9 cellular contexts compared by ENCODE assay signal in genomic region chrY:20575531-20576088, GRCh38. TPM values are rescaled to one million over a fixed set of nuclear protein-coding genes. Genes with fewer than 3 reads are reported as not detected.
DNase-seq lines count a peak whose midpoint lies in the region; ATAC-seq and TF ChIP-seq lines count a peak whose summit lies in the region.
"Had no signal": no experiment of that assay in that cellular context is flagged by ENCODE, and none has a peak within 500 bp of the region (broad histone marks: within the 10 kb centered on the region; RNA-seq: fewer than 3 reads in every experiment).

Gene EIF1AY, plus strand, starts transcription at chrY:20575776. Its CDS starts 96 bp downstream, at chrY:20575872.

- H4K20me1 ChIP-seq in neural cell (ENCODE audit: insufficient read depth), result no peaks in the 10 kb centered on the region

- ATAC-seq in CD8-positive, alpha-beta T cell, result peak; percentile 87
- ATAC-seq in HG02973 (IDR thresholded peaks at IDR 0.05; ENCODE audit: unreplicated experiment), result peak; percentile 63
- peak in 2 of 4 experiments; percentile 90 to 91 for ATAC-seq in T-cell (replicated peaks in 1 of 4)
- ATAC-seq in HG03159 (IDR thresholded peaks at IDR 0.05; ENCODE audit: unreplicated experiment), result no peak

- no peaks in the 10 kb centered on the region for H3K27me3 ChIP-seq in CD8-positive, alpha-beta T cell (ENCODE audit: insufficient read depth, low read length)
- H3K27me3 ChIP-seq in neural cell (ENCODE audit: insufficient read depth, low read depth, low read length) (no peaks in the 10 kb centered on the region), uterus (no peaks in the 10 kb centered on the region)

- DNase-seq in CD8-positive, alpha-beta T cell, result peak in 5 of 7 experiments; percentile 75 to 92 (median 81)
- DNase-seq in T-cell (peak in 19 of 34 experiments; percentile 82 to 97 (median 87)), NOMO-1 (lab: John Stamatoyannopoulos, UW; ENCODE audit: unreplicated experiment in 2 of 2) (no peak), uterus (no peak)
- peak; percentile 82 for DNase-seq in effector CD8-positive, alpha-beta T cell (lab: John Stamatoyannopoulos, UW)

- TF ChIP-seq RAD21 in neural cell (conservative IDR thresholded peaks at IDR 0.05), result no peak

- no peak for TF ChIP-seq CTCF in CD8-positive, alpha-beta T cell (IDR thresholded peaks at IDR 0.05)
- no peak for TF ChIP-seq CTCF in neural cell (IDR thresholded peaks at IDR 0.05; ENCODE audit: poor library complexity, severe bottlenecking)
- TF ChIP-seq CTCF in uterus (IDR thresholded peaks at IDR 0.05), result no peak

- CTCF ChIA-PET in CD8-positive, alpha-beta T cell (lab: Charles Lee), result interaction anchor here (1.2 to 1.6 kb wide), 2 partner anchors 13 to 312 kb away, joined by 3 read pairs; no protein-coding TSS in a partner anchor
- CTCF ChIA-PET in T-cell (lab: Charles Lee), result interaction anchor here in 1 of 2 donors (0.6 to 1.3 kb wide), 3 partner anchors 16 to 1008 kb away, joined by 3 to 8 read pairs (median 3); no protein-coding TSS in a partner anchor

- H3K9me3 ChIP-seq in CD8-positive, alpha-beta T cell (ENCODE audit: low read length), result no peaks in the 10 kb centered on the region
- H3K9me3 ChIP-seq in neural cell (ENCODE audit: low read length), result no peaks in the 10 kb centered on the region
- no peaks in the 10 kb centered on the region for H3K9me3 ChIP-seq in uterus

- H3K9me2 ChIP-seq in neural cell (ENCODE audit: insufficient read depth, low read length), result no peaks in the 10 kb centered on the region

- H3K27me3 Mint-ChIP-seq in CD8-positive, alpha-beta T cell (ENCODE audit: low read depth), result no peaks in the 10 kb centered on the region
- no peaks in the 10 kb centered on the region for H3K27me3 Mint-ChIP-seq in T-cell

- intact Hi-C loops in CD8-positive, alpha-beta T cell (cut with DNase I, micrococcal nuclease), result loop anchor here (1.0 to 10.0 kb wide), 10 partner anchors 17 to 1143 kb away; partner anchors contain the start of gene KDM5D (in 2 of the 2)
- intact Hi-C loops in uterus (cut with DNase I; ENCODE audit: low total_unique reads), result no loop called here

- POLR2A ChIA-PET in CD8-positive, alpha-beta T cell (lab: Charles Lee), result interaction anchor here (0.6 to 1.3 kb wide), 3 partner anchors 14 to 1008 kb away, joined by 3 to 9 read pairs (median 5); no protein-coding TSS in a partner anchor
- POLR2A ChIA-PET in T-cell (lab: Charles Lee), result interaction anchor here in 1 of 2 donors (0.9 to 1.3 kb wide), 2 partner anchors 831 to 1008 kb away, joined by 4 to 5 read pairs; partner anchors contain the start of gene KDM5D

- no peak for TF ChIP-seq EP300 in neural cell (conservative IDR thresholded peaks at IDR 0.05; ENCODE audit: poor library complexity, severe bottlenecking)

- H3K9me3 Mint-ChIP-seq in CD8-positive, alpha-beta T cell, result no peaks in the 10 kb centered on the region
- H3K9me3 Mint-ChIP-seq in T-cell, result no peaks in the 10 kb centered on the region

- H3K36me3 Mint-ChIP-seq in CD8-positive, alpha-beta T cell, result peaks cover 7% of the 10 kb centered on the region
- peaks cover 5% of the 10 kb centered on the region for H3K36me3 Mint-ChIP-seq in T-cell

- peak within 1 kb of the TSS; percentile 66 for H3K9ac ChIP-seq in neural cell (ENCODE audit: low read length)

- no peaks in the 10 kb centered on the region for H3K79me2 ChIP-seq in neural cell (replicated peaks; ENCODE audit: insufficient read depth, low read length)

- H2AFZ ChIP-seq in neural cell (ENCODE audit: low read depth, low read length), result peak within 1 kb of the TSS; percentile 51

- no peaks in the 10 kb centered on the region for H3F3A ChIP-seq in neural cell (ENCODE audit: insufficient read depth, low read length, poor library complexity, severe bottlenecking)

- peak within 1 kb of the TSS; percentile 95 for H3K27ac ChIP-seq in CD8-positive, alpha-beta T cell (ENCODE audit: low read depth, low read length)
- H3K27ac ChIP-seq in neural cell (ENCODE audit: low read length) (peak within 1 kb of the TSS; percentile 55), uterus (no peak within 1 kb of the TSS)

- H3K27ac Mint-ChIP-seq in CD8-positive, alpha-beta T cell, result peak within 1 kb of the TSS; percentile 98
- H3K27ac Mint-ChIP-seq in T-cell, result peak within 1 kb of the TSS in 1 of 2 donors; percentile 99

- H3K36me3 ChIP-seq in CD8-positive, alpha-beta T cell (ENCODE audit: insufficient read depth, low read length), result peaks cover 4% of the 10 kb centered on the region
- no peaks in the 10 kb centered on the region for H3K36me3 ChIP-seq in neural cell (ENCODE audit: insufficient read depth, low read length)
- no peaks in the 10 kb centered on the region for H3K36me3 ChIP-seq in uterus

- H3K4me3 ChIP-seq in CD8-positive, alpha-beta T cell (ENCODE audit: low read depth, low read length), result peak within 1 kb of the TSS; percentile 70
- H3K4me3 ChIP-seq in neural cell (ENCODE audit: low read length), result peak within 1 kb of the TSS; percentile 80
- no peak within 1 kb of the TSS for H3K4me3 ChIP-seq in uterus

- TF ChIP-seq POLR2A in uterus (IDR thresholded peaks at IDR 0.05), result no peak

- H3K4me2 ChIP-seq in neural cell (ENCODE audit: low read length), result peak within 1 kb of the TSS; percentile 39

- H3K4me1 ChIP-seq in CD8-positive, alpha-beta T cell (ENCODE audit: insufficient read depth, low read length), result peaks cover 36% of the 10 kb centered on the region
- H3K4me1 ChIP-seq in uterus, result no peaks in the 10 kb centered on the region

- peaks cover 31% of the 10 kb centered on the region for H3K4me1 Mint-ChIP-seq in CD8-positive, alpha-beta T cell (ENCODE audit: low read depth)
- peaks cover 0 to 46% (median 0%) of the 10 kb centered on the region in 3 donors for H3K4me1 Mint-ChIP-seq in T-cell

- H3K4me3 Mint-ChIP-seq in CD8-positive, alpha-beta T cell, result peak within 1 kb of the TSS; percentile 86
- H3K4me3 Mint-ChIP-seq in T-cell, result peak within 1 kb of the TSS in 1 of 3 donors; percentile 93

TF ChIP-seq in neural cell, 6 proteins besides CTCF, POLR2A, EP300 and RAD21:
- no peak for TF ChIP-seq EZH2 (IDR thresholded peaks at IDR 0.05; ENCODE audit: borderline replicate concordance, insufficient read depth, low read length, poor library complexity, severe bottlenecking)
- TF ChIP-seq POLR2AphosphoS5 (IDR thresholded peaks at IDR 0.05), result peak; percentile 29
TF ChIP-seq in neural cell: peak in this region for 1.

RNA-seq across cellular contexts. Expression of gene EIF1AY, which starts in this region (rescaled TPM):
- 10 to 100 TPM; 19.0 to 19.5 TPM for total RNA-seq in CD8-positive, alpha-beta T cell
- total RNA-seq in T-cell (10 to 100 TPM in 3 of 5 donors, not detected in 2; 17.9 to 34.0 (median 32.0) TPM), uterus (not detected)
- polyA plus RNA-seq in neural cell, result 17.8 and 19.6 TPM in 2 replicates
- 9.0 and 9.8 TPM in 2 replicates for polyA minus RNA-seq in neural cell
- total RNA-seq: glomerular endothelial cell had no signal

Comparison
In these comparisons a context has a peak if more than half of its experiments do, and no peak if none do; other contexts are left out.
1. DNase-seq: peak in CD8-positive, alpha-beta T cell (5 of 7), T-cell (19 of 34) and effector CD8-positive, alpha-beta T cell (single experiment); none in NOMO-1 (0 of 2) and uterus (0 of 2).
2. H3K27ac ChIP-seq: peak in CD8-positive, alpha-beta T cell (single experiment) and neural cell (single experiment); none in uterus (0 of 2).
3. H3K4me3 ChIP-seq: peak in CD8-positive, alpha-beta T cell (single experiment) and neural cell (single experiment); none in uterus (0 of 2).